Comparison of ENCODE assay signal across 9 cellular contexts in the genomic region with DNA sequence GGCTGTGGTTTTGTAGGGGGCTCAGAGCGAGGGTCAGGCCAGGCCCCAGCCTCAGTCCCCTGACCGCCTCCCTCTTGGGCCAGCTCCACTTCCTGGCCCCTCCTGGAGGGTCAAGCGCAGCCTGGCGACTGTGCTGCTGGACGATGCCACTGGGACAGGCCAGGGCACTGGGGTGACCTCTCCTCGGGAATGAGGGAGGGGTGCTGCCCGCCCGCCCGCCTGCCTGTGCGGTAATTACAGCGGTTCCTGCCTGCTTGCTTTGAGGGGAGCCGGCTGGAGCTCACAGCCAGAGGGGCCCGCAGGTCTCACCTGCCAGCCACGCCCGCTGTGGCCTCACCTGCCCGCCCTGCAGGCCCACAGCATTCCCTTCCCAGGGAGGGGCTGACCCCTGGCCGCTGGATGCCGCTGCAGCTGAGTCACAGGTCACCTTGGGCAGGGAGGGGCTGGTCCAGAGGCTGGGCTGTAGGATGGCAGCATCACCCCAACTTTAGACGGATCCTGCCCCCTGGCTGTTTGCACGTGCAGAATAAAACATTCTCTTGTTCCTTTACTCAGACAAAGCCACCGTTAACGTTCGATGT.
DNase-seq lines count a peak whose midpoint lies in the region; ATAC-seq and TF ChIP-seq lines count a peak whose summit lies in the region.
"Had no signal": no experiment of that assay in that cellular context is flagged by ENCODE, and none has a peak within 500 bp of the region (broad histone marks: within the 10 kb centered on the region; RNA-seq: fewer than 3 reads in every experiment).

No MANE protein-coding gene starts in this region.

- H3K27me3 ChIP-seq in mesendoderm (ENCODE audit: insufficient read depth, low read length, poor library complexity): no peaks in the 10 kb centered on the region

- no peak overlapping the region for H3K18ac ChIP-seq in mesendoderm (ENCODE audit: low read length)

- H3K4me2 ChIP-seq in mesendoderm (ENCODE audit: low read length): no peak overlapping the region
- H3K4me2 ChIP-seq: KMS-11 had no signal

- H2BK5ac ChIP-seq in mesendoderm (ENCODE audit: low read length): no peak overlapping the region

- peak; percentile 29 for TF ChIP-seq CTCF in astrocyte of the spinal cord (IDR thresholded peaks at IDR 0.05; ENCODE audit: low read depth, low read length)

- H3K4me3 ChIP-seq in astrocyte of the spinal cord (ENCODE audit: low read depth, low read length) (no peak overlapping the region), mesendoderm (ENCODE audit: low read length) (no peak overlapping the region)

- no peaks in the 10 kb centered on the region for H3K36me3 ChIP-seq in mesendoderm (ENCODE audit: control insufficient read depth, insufficient read depth, low read length)

- no peak overlapping the region for H3K27ac ChIP-seq in mesendoderm (ENCODE audit: low read depth, low read length)
- H3K27ac ChIP-seq: KMS-11 had no signal

- H4K8ac ChIP-seq in mesendoderm (ENCODE audit: low read depth, low read length): no peak overlapping the region

- DNase-seq in D341Med (ENCODE audit: low spot score): peak; percentile 71
- peak; percentile 89 for DNase-seq in HT-29 (ENCODE audit: low spot score)
- no peak for DNase-seq in astrocyte of the spinal cord (ENCODE audit: low read depth, low spot score)
- DNase-seq in mesendoderm: peak; percentile 70
- no peak for DNase-seq in stimulated activated CD4-positive, alpha-beta T cell treated with anti-CD3 and anti-CD28 coated beads, Interleukin-4, amount 100 ng/mL, for 4 hours
- no peak for DNase-seq in NOMO-1 treated with dmso at 0.1 percent for 144 hours (lab: John Stamatoyannopoulos, UW; ENCODE audit: unreplicated experiment)

- WGBS in mesendoderm (ENCODE audit: extremely low coverage, insufficient coverage, low lambda C conversion rate): no CpG with 5 or more reads among the region's 23 CpGs

- H4K5ac ChIP-seq in mesendoderm (ENCODE audit: low read length): no peak overlapping the region

- no peak overlapping the region for H2BK120ac ChIP-seq in mesendoderm (ENCODE audit: low read depth, low read length)

- H2AK5ac ChIP-seq in mesendoderm (ENCODE audit: low read length): no peak overlapping the region

- peak overlapping the region; percentile 5 for H3K56ac ChIP-seq in mesendoderm (ENCODE audit: low read length)

- H3K79me1 ChIP-seq in mesendoderm (ENCODE audit: low read length): no peaks in the 10 kb centered on the region

- no peak overlapping the region for H2BK15ac ChIP-seq in mesendoderm (replicated peaks; ENCODE audit: low read depth)

- no peak overlapping the region for H3K9ac ChIP-seq in mesendoderm (ENCODE audit: low read length)
- H3K9ac ChIP-seq: KMS-11 had no signal

- ATAC-seq in GM18868 (IDR thresholded peaks at IDR 0.05; ENCODE audit: unreplicated experiment): no peak
- ATAC-seq in HG02610 (IDR thresholded peaks at IDR 0.05; ENCODE audit: unreplicated experiment): no peak

- H3K4me1 ChIP-seq in mesendoderm (ENCODE audit: control insufficient read depth, low read depth, low read length): no peaks in the 10 kb centered on the region

- no peak overlapping the region for H3K4ac ChIP-seq in mesendoderm (ENCODE audit: low read depth, low read length)

- H3K23ac ChIP-seq in mesendoderm (ENCODE audit: low read length): no peak overlapping the region

- in situ Hi-C loops in astrocyte of the spinal cord (cut with HindIII; ENCODE audit: low sequenced_read_pairs): no loop called here

- H3K79me2 ChIP-seq in mesendoderm (ENCODE audit: control insufficient read depth, insufficient read depth, low read length): no peaks in the 10 kb centered on the region

Comparison
In these comparisons a context has a peak if more than half of its experiments do, and no peak if none do; other contexts are left out.
1. DNase-seq: peak in D341Med (single experiment), HT-29 (single experiment) and mesendoderm (single experiment); none in astrocyte of the spinal cord (single experiment), stimulated activated CD4-positive, alpha-beta T cell treated with anti-CD3 and anti-CD28 coated beads, Interleukin-4, amount 100 ng/mL, for 4 hours (0 of 2) and NOMO-1 treated with dmso at 0.1 percent for 144 hours (single experiment).